Comparison of ENCODE assay signal across 8 cellular contexts in genomic region chr12:48851883-48852733, GRCh38. TPM values are rescaled to one million over a fixed set of nuclear protein-coding genes. Genes with fewer than 3 reads are reported as not detected.
A peak's percentile ranks its signal among the peaks of the same experiment; 100 is the strongest.
DNase-seq lines count a peak whose midpoint lies in the region; ATAC-seq, FAIRE-seq and TF ChIP-seq lines count a peak whose summit lies in the region.

Gene DDX23 (minus strand): TSS chr12:48852163. CDS start chr12:48845782, 6,381 bp downstream.

- H3K27ac Mint-ChIP-seq in astrocyte (ENCODE audit: unreplicated experiment): peak within 1 kb of the TSS; percentile 87

- peaks cover 2% of the 10 kb centered on the region for H3K36me3 ChIP-seq in astrocyte (ENCODE audit: insufficient read depth, low read length)

- peaks cover 15% of the 10 kb centered on the region for H3K4me1 Mint-ChIP-seq in astrocyte (ENCODE audit: low read depth, unreplicated experiment)

- H3K9me3 ChIP-seq in astrocyte (ENCODE audit: insufficient read depth, low read depth, low read length): no peaks in the 10 kb centered on the region

- H3K27me3 ChIP-seq in astrocyte (ENCODE audit: insufficient read depth, low read length): no peaks in the 10 kb centered on the region

- peak within 1 kb of the TSS; percentile 92 for H2AFZ ChIP-seq in astrocyte (ENCODE audit: low read depth, low read length)

- peaks cover 27% of the 10 kb centered on the region for H4K20me1 ChIP-seq in astrocyte (ENCODE audit: insufficient read depth, low read length)

- ATAC-seq in GM18505 (IDR thresholded peaks at IDR 0.05; ENCODE audit: unreplicated experiment) (peak; percentile 94), HG02973 (IDR thresholded peaks at IDR 0.05; ENCODE audit: unreplicated experiment) (peak; percentile 82)

- no peaks in the 10 kb centered on the region for H3K9me3 Mint-ChIP-seq in astrocyte (ENCODE audit: unreplicated experiment)

- no peak for TF ChIP-seq CTCF in astrocyte (IDR thresholded peaks at IDR 0.05; ENCODE audit: insufficient read depth, low read depth, low read length)

- H3K27me3 Mint-ChIP-seq in astrocyte (ENCODE audit: low read depth, unreplicated experiment): no peaks in the 10 kb centered on the region

- no peaks in the 10 kb centered on the region for H3K36me3 Mint-ChIP-seq in astrocyte (ENCODE audit: low read depth, unreplicated experiment)

- H3K4me1 ChIP-seq in astrocyte (ENCODE audit: insufficient read depth, low read length): peaks cover 15% of the 10 kb centered on the region

- FAIRE-seq in astrocyte (lab: Jason Lieb, UNC): no peak

- H3K79me2 ChIP-seq in astrocyte (ENCODE audit: insufficient read depth, low read length): peaks cover 46% of the 10 kb centered on the region

- H3K27ac ChIP-seq in astrocyte (ENCODE audit: low read depth, low read length): peak within 1 kb of the TSS; percentile 90

- peak; percentile 86 for TF ChIP-seq POLR2A in GM18505 (IDR thresholded peaks at IDR 0.05; ENCODE audit: borderline replicate concordance, extremely low read depth, insufficient read depth, insufficient read length)

- H3K9ac ChIP-seq in astrocyte (ENCODE audit: low read length): peak within 1 kb of the TSS; percentile 97

- H3K4me3 Mint-ChIP-seq in astrocyte (ENCODE audit: unreplicated experiment): peak within 1 kb of the TSS; percentile 95

- peak within 1 kb of the TSS; percentile 99 for H3K4me3 ChIP-seq in astrocyte (ENCODE audit: insufficient read depth, low read depth, low read length)

- peak within 1 kb of the TSS; percentile 83 for H3K4me2 ChIP-seq in astrocyte (ENCODE audit: low read length)

- DNase-seq in NCI-H2029 (lab: John Stamatoyannopoulos, UW) (peak; percentile 98), T-helper 22 cell (ENCODE audit: low read depth) (peak; percentile 91), astrocyte (ENCODE audit: low read depth) (peak; percentile 96), hepatic stellate cell (ENCODE audit: low spot score) (peak; percentile 99), renal cortical epithelial cell (ENCODE audit: low read depth) (peak; percentile 94), cortex of kidney (lab: John Stamatoyannopoulos, UW) (no peak)

RNA-seq across cellular contexts. Expression of gene DDX23, which starts in this region (rescaled TPM):
- 66.7 and 77.1 TPM in 2 replicates for total RNA-seq in astrocyte
- 84.7 and 121 TPM in 2 replicates for total RNA-seq in renal cortical epithelial cell
